Comparison of ENCODE assay signal across 13 cellular contexts in the genomic region with DNA sequence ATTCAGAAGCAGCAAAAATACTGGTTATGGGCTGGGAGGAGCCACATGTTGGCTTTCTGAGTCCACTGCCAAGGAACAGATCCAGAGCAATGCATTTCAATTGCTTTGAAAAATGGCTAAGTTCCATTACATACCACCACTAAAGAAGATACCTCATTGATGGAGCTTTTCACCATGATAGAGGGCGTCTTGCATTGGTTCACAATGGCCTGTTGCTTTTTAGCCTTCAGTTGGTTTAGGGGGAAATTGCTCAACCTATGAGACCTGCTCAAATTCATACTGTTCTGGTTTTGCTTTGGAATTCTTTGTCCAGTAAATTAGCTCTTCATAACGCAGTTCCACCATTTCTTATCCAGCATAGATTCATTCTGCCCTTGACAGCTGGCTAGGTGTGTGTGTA. TPM values are rescaled to one million over a fixed set of nuclear protein-coding genes. Genes with fewer than 3 reads are reported as not detected.
DNase-seq lines count a peak whose midpoint lies in the region; ATAC-seq and TF ChIP-seq lines count a peak whose summit lies in the region.
"Had no signal": no experiment of that assay in that cellular context is flagged by ENCODE, and none has a peak within 500 bp of the region (broad histone marks: within the 10 kb centered on the region; RNA-seq: fewer than 3 reads in every experiment).

No MANE protein-coding gene starts in this region.

- TF ChIP-seq CTCF in DOHH2 (IDR thresholded peaks at IDR 0.05; ENCODE audit: low read depth, low read length, poor library complexity, severe bottlenecking) = no peak

- no peak overlapping the region for H3K27ac ChIP-seq in DOHH2 (ENCODE audit: low read depth, low read length)

- peaks cover 55% of the 10 kb centered on the region for H3K36me3 ChIP-seq in DOHH2 (ENCODE audit: control insufficient read depth, low read length)

- H3K4me3 Mint-ChIP-seq in T-helper 1 cell treated with Interleukin-12 subunit alpha and Interleukin-12 subunit beta and Interleukin-4 antibody, amounts not matched to agents 30 μg/mL and 1 μg/mL, for 36 hours = no peak overlapping the region
- H3K4me3 Mint-ChIP-seq in activated CD4-positive, alpha-beta memory T cell treated with anti-CD3 and anti-CD28 coated beads, Interleukin-2, amount 10 ng/mL, durations not matched to agents 7 days and 5 days = no peak overlapping the region
- no peak overlapping the region for H3K4me3 Mint-ChIP-seq in naive B cell
- H3K4me3 Mint-ChIP-seq: activated T-helper 1 cell treated with anti-CD3 and anti-CD28 coated beads, Interleukin-12 subunit alpha, Interleukin-12 subunit beta, Interleukin-2, Interleukin-4 antibody, amounts not matched to agents 30 ng/mL and 10 ng/mL and 1 ng/mL, durations not matched to agents 14 hours and 24 hours and 36 hours had no signal

- CTCF ChIA-PET in activated CD4-positive, alpha-beta memory T cell treated with anti-CD3 and anti-CD28 coated beads, Interleukin-2, amount 10 ng/mL, durations not matched to agents 7 days and 5 days (lab: Charles Lee) = interaction anchor here (0.6 to 2.5 kb wide), 26 partner anchors 8 to 503 kb away, joined by 3 to 23 read pairs (median 4); no protein-coding TSS in a partner anchor

- POLR2A ChIA-PET in activated CD4-positive, alpha-beta memory T cell treated with anti-CD3 and anti-CD28 coated beads, Interleukin-2, amount 10 ng/mL, durations not matched to agents 7 days and 5 days (lab: Charles Lee) = interaction anchor here (0.8 to 2.3 kb wide), 8 partner anchors 9 to 170 kb away, joined by 3 to 12 read pairs (median 5); a partner anchor contains a TSS

- no peak overlapping the region for H3K4me3 ChIP-seq in DOHH2 (ENCODE audit: low read length)

- ATAC-seq in naive B cell (ENCODE audit: low read depth in 2 of 2) = peak in 1 of 2 donors; percentile 5
- no peak for ATAC-seq in GM18870 (IDR thresholded peaks at IDR 0.05; ENCODE audit: unreplicated experiment)

- H3K36me3 Mint-ChIP-seq in T-helper 1 cell treated with Interleukin-12 subunit alpha and Interleukin-12 subunit beta and Interleukin-4 antibody, amounts not matched to agents 30 μg/mL and 1 μg/mL, for 36 hours (ENCODE audit: low read depth) = peaks cover 47% of the 10 kb centered on the region
- H3K36me3 Mint-ChIP-seq in activated CD4-positive, alpha-beta memory T cell treated with anti-CD3 and anti-CD28 coated beads, Interleukin-2, amount 10 ng/mL, durations not matched to agents 7 days and 5 days (ENCODE audit: low read depth) = peaks cover 56% of the 10 kb centered on the region
- peaks cover 15 to 26% of the 10 kb centered on the region in 2 donors for H3K36me3 Mint-ChIP-seq in naive B cell

- no peak for DNase-seq in T-helper 1 cell
- DNase-seq in activated CD4-positive, alpha-beta memory T cell treated with anti-CD3 and anti-CD28 coated beads, Interleukin-2, amount 10 ng/mL, durations not matched to agents 7 days and 5 days = no peak
- no peak for DNase-seq in naive B cell
- DNase-seq in hypothalamus (lab: John Stamatoyannopoulos, UW) = no peak
- DNase-seq in hepatic stellate cell (ENCODE audit: low spot score) = no peak
- DNase-seq: NCI-H187 treated with DMSO at 0.1 percent for 48 hours had no signal

- peaks cover 33% of the 10 kb centered on the region for H3K4me1 Mint-ChIP-seq in T-helper 1 cell treated with Interleukin-12 subunit alpha and Interleukin-12 subunit beta and Interleukin-4 antibody, amounts not matched to agents 30 μg/mL and 1 μg/mL, for 36 hours (ENCODE audit: low read depth)
- peaks cover 32% of the 10 kb centered on the region for H3K4me1 Mint-ChIP-seq in activated CD4-positive, alpha-beta memory T cell treated with anti-CD3 and anti-CD28 coated beads, Interleukin-2, amount 10 ng/mL, durations not matched to agents 7 days and 5 days
- peaks cover 26 to 36% (median 30%) of the 10 kb centered on the region in 3 donors for H3K4me1 Mint-ChIP-seq in naive B cell

- H3K4me2 ChIP-seq in DOHH2 (ENCODE audit: low read length) = peak overlapping the region; percentile 11; the same call in 1 of the 2 replicates

- H3K27ac Mint-ChIP-seq in T-helper 1 cell treated with Interleukin-12 subunit alpha and Interleukin-12 subunit beta and Interleukin-4 antibody, amounts not matched to agents 30 μg/mL and 1 μg/mL, for 36 hours = peak overlapping the region; percentile 12
- H3K27ac Mint-ChIP-seq in activated CD4-positive, alpha-beta memory T cell treated with anti-CD3 and anti-CD28 coated beads, Interleukin-2, amount 10 ng/mL, durations not matched to agents 7 days and 5 days = peak overlapping the region; percentile 21
- H3K27ac Mint-ChIP-seq in naive B cell = peak overlapping the region; percentile 46 to 91 (median 80)

- no peaks in the 10 kb centered on the region for H3K27me3 ChIP-seq in DOHH2 (ENCODE audit: control insufficient read depth, low read length)

- H3K9me2 ChIP-seq in DOHH2 (replicated peaks; ENCODE audit: control insufficient read depth, low read length) = no peaks in the 10 kb centered on the region

- no peaks in the 10 kb centered on the region for H3K27me3 Mint-ChIP-seq in T-helper 1 cell treated with Interleukin-12 subunit alpha and Interleukin-12 subunit beta and Interleukin-4 antibody, amounts not matched to agents 30 μg/mL and 1 μg/mL, for 36 hours (ENCODE audit: low read depth)
- H3K27me3 Mint-ChIP-seq in activated CD4-positive, alpha-beta memory T cell treated with anti-CD3 and anti-CD28 coated beads, Interleukin-2, amount 10 ng/mL, durations not matched to agents 7 days and 5 days = no peaks in the 10 kb centered on the region
- no peaks in the 10 kb centered on the region for H3K27me3 Mint-ChIP-seq in naive B cell
- H3K27me3 Mint-ChIP-seq: progenitor cell of endocrine pancreas had no signal

- no peaks in the 10 kb centered on the region for H3K9me3 ChIP-seq in DOHH2 (ENCODE audit: control insufficient read depth, insufficient read depth, low read length)

- peaks cover 14% of the 10 kb centered on the region for H3K4me1 ChIP-seq in DOHH2 (ENCODE audit: control insufficient read depth, low read length)

- H3F3A ChIP-seq in DOHH2 (ENCODE audit: control insufficient read depth, insufficient read depth) = peaks cover 38% of the 10 kb centered on the region

- peaks cover 8% of the 10 kb centered on the region; the same call in 1 of the 2 replicates for H4K20me1 ChIP-seq in DOHH2 (ENCODE audit: control insufficient read depth, insufficient read depth, low read depth, low read length)

- no peaks in the 10 kb centered on the region for H3K9me3 Mint-ChIP-seq in T-helper 1 cell treated with Interleukin-12 subunit alpha and Interleukin-12 subunit beta and Interleukin-4 antibody, amounts not matched to agents 30 μg/mL and 1 μg/mL, for 36 hours
- no peaks in the 10 kb centered on the region for H3K9me3 Mint-ChIP-seq in activated CD4-positive, alpha-beta memory T cell treated with anti-CD3 and anti-CD28 coated beads, Interleukin-2, amount 10 ng/mL, durations not matched to agents 7 days and 5 days
- no peaks in the 10 kb centered on the region for H3K9me3 Mint-ChIP-seq in naive B cell
- H3K9me3 Mint-ChIP-seq: activated T-helper 1 cell treated with anti-CD3 and anti-CD28 coated beads, Interleukin-12 subunit alpha, Interleukin-12 subunit beta, Interleukin-2, Interleukin-4 antibody, amounts not matched to agents 30 ng/mL and 10 ng/mL and 1 ng/mL, durations not matched to agents 14 hours and 24 hours and 36 hours had no signal

- H3K79me2 ChIP-seq in DOHH2 (ENCODE audit: control insufficient read depth, low read length) = no peaks in the 10 kb centered on the region

RNA-seq across cellular contexts. Expression of a gene that starts 21.2 kb away (rescaled TPM):
- total RNA-seq in activated CD4-positive, alpha-beta memory T cell treated with anti-CD3 and anti-CD28 coated beads, Interleukin-2, amount 10 ng/mL, durations not matched to agents 7 days and 5 days = not detected
- polyA plus RNA-seq in naive B cell (ENCODE audit: low read depth in 6 of 6) = under 1 TPM in 1 of 6 donors, not detected in 5; 0.20 TPM
- total RNA-seq: activated T-helper 1 cell treated with anti-CD3 and anti-CD28 coated beads, Interleukin-12 subunit alpha, Interleukin-12 subunit beta, Interleukin-2, Interleukin-4 antibody, amounts not matched to agents 30 ng/mL and 10 ng/mL and 1 ng/mL, durations not matched to agents 14 hours and 24 hours and 36 hours; fibroblast of lung; LHCN-M2; progenitor cell of endocrine pancreas had no signal
- polyA plus RNA-seq: fibroblast of lung had no signal

RNA-seq across cellular contexts. Expression of a gene that starts 55.9 kb away (rescaled TPM):
- total RNA-seq in activated CD4-positive, alpha-beta memory T cell treated with anti-CD3 and anti-CD28 coated beads, Interleukin-2, amount 10 ng/mL, durations not matched to agents 7 days and 5 days = 1,000 to 10,000 TPM; 1,272 to 1,280 TPM
- 1,000 to 10,000 TPM in 1 of 6 donors, 100 to 1,000 TPM in 5; 701 to 1,116 (median 814) TPM for polyA plus RNA-seq in naive B cell (ENCODE audit: low read depth in 6 of 6)
- total RNA-seq: LHCN-M2 had no signal

Comparison
In these comparisons a context has a peak if more than half of its experiments do, and no peak if none do; other contexts are left out.
1. H3K27ac Mint-ChIP-seq: peak in every context shown above with its lines; median percentile 80 in naive B cell; 21 in activated CD4-positive, alpha-beta memory T cell treated with anti-CD3 and anti-CD28 coated beads, Interleukin-2, amount 10 ng/mL, durations not matched to agents 7 days and 5 days; 12 in T-helper 1 cell treated with Interleukin-12 subunit alpha and Interleukin-12 subunit beta and Interleukin-4 antibody, amounts not matched to agents 30 μg/mL and 1 μg/mL, for 36 hours.